13 cellular contexts compared by ENCODE assay signal in the genomic region with DNA sequence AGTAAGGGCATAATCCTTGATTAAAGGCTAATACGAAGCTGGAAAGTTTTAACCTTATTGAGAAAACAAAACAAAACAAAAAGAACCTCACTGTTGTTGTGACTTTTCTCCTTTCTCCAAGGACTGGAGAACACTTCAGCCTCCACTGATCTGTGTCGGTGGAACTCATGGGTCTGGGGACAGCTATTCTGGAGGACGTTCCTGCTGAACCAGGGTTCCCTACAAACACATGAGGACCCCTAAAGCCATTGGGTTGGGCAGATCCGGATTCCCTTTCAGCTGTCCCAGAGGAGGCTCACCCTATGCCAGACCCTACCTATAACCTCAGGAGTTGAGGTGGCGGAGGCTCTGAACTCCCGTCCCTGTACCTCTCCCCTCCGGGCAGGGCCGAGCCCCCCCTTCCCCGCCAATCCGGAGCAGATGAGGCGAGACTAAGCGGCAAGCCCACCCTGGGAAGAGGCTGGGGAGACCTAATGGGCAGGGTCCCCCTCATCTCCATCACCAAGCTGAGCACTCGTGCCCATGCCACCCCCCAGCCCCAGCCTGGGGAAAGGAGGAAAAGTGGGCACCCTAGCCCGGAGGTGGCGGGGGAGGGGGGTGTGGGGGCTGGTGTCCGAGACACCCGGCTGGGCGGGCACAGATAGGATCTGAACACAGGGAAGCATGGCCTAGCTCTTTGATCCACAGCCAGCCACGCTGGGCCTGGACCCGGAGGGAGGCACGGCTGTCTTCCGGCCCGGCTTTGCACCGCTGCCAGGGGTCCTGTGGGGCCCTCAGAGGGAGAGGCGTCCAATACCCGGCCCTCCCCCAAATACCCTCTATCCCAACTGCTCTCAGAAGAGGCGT. TPM values are rescaled to one million over a fixed set of nuclear protein-coding genes. Genes with fewer than 3 reads are reported as not detected.
DNase-seq lines count a peak whose midpoint lies in the region; ATAC-seq, FAIRE-seq and TF ChIP-seq lines count a peak whose summit lies in the region.
"Had no signal": no experiment of that assay in that cellular context is flagged by ENCODE, and none has a peak within 500 bp of the region (broad histone marks: within the 10 kb centered on the region; RNA-seq: fewer than 3 reads in every experiment).

No MANE protein-coding gene starts in this region.

- no peak for TF ChIP-seq CTCF in lower lobe of right lung (IDR thresholded peaks at IDR 0.05)

- H3K27ac ChIP-seq in lower lobe of right lung = no peak overlapping the region
- H3K27ac ChIP-seq: SK-N-MC had no signal

- H3K36me3 Mint-ChIP-seq in activated CD4-positive, alpha-beta T cell treated with anti-CD3 and anti-CD28 coated beads, Interleukin-2, amount 10 ng/mL, durations not matched to agents 24 days and 14 days (ENCODE audit: low read depth) = peaks cover 24% of the 10 kb centered on the region
- H3K36me3 Mint-ChIP-seq in activated T-cell treated with anti-CD3 and anti-CD28 coated beads, Interleukin-2, amount 50 U/mL, for 4 hours (ENCODE audit: insufficient read depth) = peaks cover 3% of the 10 kb centered on the region

- H3K36me3 ChIP-seq in lower lobe of right lung = no peaks in the 10 kb centered on the region

- H3K27ac Mint-ChIP-seq in activated CD4-positive, alpha-beta T cell treated with anti-CD3 and anti-CD28 coated beads, Interleukin-2, amount 10 ng/mL, durations not matched to agents 24 days and 14 days = peak overlapping the region; percentile 89
- H3K27ac Mint-ChIP-seq in stimulated activated naive CD8-positive, alpha-beta T cell treated with anti-CD3 and anti-CD28 coated beads, Interleukin-15, amount 100 ng/mL, for 72 hours = peak overlapping the region; percentile 97

- H3K27me3 Mint-ChIP-seq in activated CD4-positive, alpha-beta T cell treated with anti-CD3 and anti-CD28 coated beads, Interleukin-2, amount 10 ng/mL, durations not matched to agents 24 days and 14 days = peaks cover 11% of the 10 kb centered on the region
- H3K27me3 Mint-ChIP-seq in activated T-cell treated with anti-CD3 and anti-CD28 coated beads, Interleukin-2, amount 50 U/mL, for 4 hours (ENCODE audit: low read depth) = no peaks in the 10 kb centered on the region
- no peaks in the 10 kb centered on the region for H3K27me3 Mint-ChIP-seq in stimulated activated naive CD8-positive, alpha-beta T cell treated with anti-CD3 and anti-CD28 coated beads, Interleukin-15, amount 100 ng/mL, for 72 hours

- peak overlapping the region; percentile 87 for H3K4me3 Mint-ChIP-seq in activated CD4-positive, alpha-beta T cell treated with anti-CD3 and anti-CD28 coated beads, Interleukin-2, amount 10 ng/mL, durations not matched to agents 24 days and 14 days
- H3K4me3 Mint-ChIP-seq in activated T-cell treated with anti-CD3 and anti-CD28 coated beads, Interleukin-2, amount 50 U/mL, for 4 hours = peak overlapping the region; percentile 86
- H3K4me3 Mint-ChIP-seq in stimulated activated naive CD8-positive, alpha-beta T cell treated with anti-CD3 and anti-CD28 coated beads, Interleukin-15, amount 100 ng/mL, for 72 hours = peak overlapping the region; percentile 93 to 96

- H3K4me1 Mint-ChIP-seq in activated CD4-positive, alpha-beta T cell treated with anti-CD3 and anti-CD28 coated beads, Interleukin-2, amount 10 ng/mL, durations not matched to agents 24 days and 14 days = peaks cover 53% of the 10 kb centered on the region
- H3K4me1 Mint-ChIP-seq in activated T-cell treated with anti-CD3 and anti-CD28 coated beads, Interleukin-2, amount 50 U/mL, for 4 hours (ENCODE audit: low read depth) = peaks cover 71% of the 10 kb centered on the region
- peaks cover 80% of the 10 kb centered on the region for H3K4me1 Mint-ChIP-seq in stimulated activated naive CD8-positive, alpha-beta T cell treated with anti-CD3 and anti-CD28 coated beads, Interleukin-15, amount 100 ng/mL, for 72 hours

- no peak for DNase-seq in activated CD4-positive, alpha-beta T cell treated with anti-CD3 and anti-CD28 coated beads, Interleukin-2, amount 10 ng/mL, durations not matched to agents 24 days and 14 days
- no peak for DNase-seq in activated CD4-positive, alpha-beta T cell treated with anti-CD3 and anti-CD28 coated beads for 1 hour
- no peak for DNase-seq in activated T-cell treated with anti-CD3 and anti-CD28 coated beads, Interleukin-2, amount 50 U/mL, for 4 hours
- DNase-seq in lower lobe of right lung (no peak), SK-N-DZ (ENCODE audit: low spot score) (no peak), H54 (ENCODE audit: insufficient read length, low spot score) (no peak)
- DNase-seq in stimulated activated naive CD8-positive, alpha-beta T cell treated with anti-CD3 and anti-CD28 coated beads, Interleukin-15, amount 100 ng/mL, for 72 hours = no peak
- DNase-seq: DMS79 treated with DMSO at 0.1 percent for 48 hours, NCI-H1417, NCI-H524 treated with DMSO at 0.1 percent for 48 hours had no signal

- peak overlapping the region; percentile 74 for H3K4me3 ChIP-seq in lower lobe of right lung

- TF ChIP-seq POLR2A in H54 (IDR thresholded peaks at IDR 0.05; ENCODE audit: low read depth, low read length) = no peak

- intact Hi-C loops in activated CD4-positive, alpha-beta T cell treated with anti-CD3 and anti-CD28 coated beads, Interleukin-2, amount 10 ng/mL, durations not matched to agents 24 days and 14 days (cut with micrococcal nuclease) = loop anchor here (1.0 kb wide), 4 partner anchors 9 to 26 kb away; no protein-coding TSS in a partner anchor
- intact Hi-C loops in lower lobe of right lung (cut with DNase I) = no loop called here

- ATAC-seq in activated T-cell treated with anti-CD3 and anti-CD28 coated beads, Interleukin-2, amount 50 U/mL, for 4 hours = no peak
- ATAC-seq in lower lobe of right lung (no peak), GM21619 (IDR thresholded peaks at IDR 0.05; ENCODE audit: unreplicated experiment) (no peak)
- ATAC-seq in stimulated activated naive CD8-positive, alpha-beta T cell treated with anti-CD3 and anti-CD28 coated beads, Interleukin-15, amount 100 ng/mL, for 72 hours = no peak

- no peaks in the 10 kb centered on the region for H3K9me3 Mint-ChIP-seq in activated CD4-positive, alpha-beta T cell treated with anti-CD3 and anti-CD28 coated beads, Interleukin-2, amount 10 ng/mL, durations not matched to agents 24 days and 14 days
- H3K9me3 Mint-ChIP-seq in activated T-cell treated with anti-CD3 and anti-CD28 coated beads, Interleukin-2, amount 50 U/mL, for 4 hours = no peaks in the 10 kb centered on the region
- no peaks in the 10 kb centered on the region for H3K9me3 Mint-ChIP-seq in stimulated activated naive CD8-positive, alpha-beta T cell treated with anti-CD3 and anti-CD28 coated beads, Interleukin-15, amount 100 ng/mL, for 72 hours

- no peak for FAIRE-seq in H54 (lab: Jason Lieb, UNC)
- FAIRE-seq: A204.1 had no signal

- peaks cover 18% of the 10 kb centered on the region for H3K4me1 ChIP-seq in lower lobe of right lung

- H3K27me3 ChIP-seq in lower lobe of right lung (ENCODE audit: low read depth) = peaks cover 10% of the 10 kb centered on the region

- H3K9me3 ChIP-seq in lower lobe of right lung = no peaks in the 10 kb centered on the region

RNA-seq across cellular contexts. Expression of gene TCF7, which starts 1.5 kb away (rescaled TPM):
- 112 and 113 TPM in 2 replicates for total RNA-seq in activated CD4-positive, alpha-beta T cell treated with anti-CD3 and anti-CD28 coated beads, Interleukin-2, amount 10 ng/mL, durations not matched to agents 24 days and 14 days
- 10 to 100 TPM; 34.4 to 49.7 (median 37.3) TPM for total RNA-seq in activated T-cell treated with anti-CD3 and anti-CD28 coated beads, Interleukin-2, amount 50 U/mL, for 4 hours
- 5.7 TPM for total RNA-seq in lower lobe of right lung
- 5.0 and 5.5 TPM in 2 replicates for polyA plus RNA-seq in SK-N-DZ (2014; cell fraction: cytosol; rRNA removed)
- 9.4 and 10.4 TPM in 2 replicates for polyA plus RNA-seq in SK-N-DZ (2014; cell fraction: nucleus; rRNA removed)
